ENCODE assay signal across 9 cellular contexts in genomic region chr1:910881-911721, GRCh38.
DNase-seq lines count a peak whose midpoint lies in the region; ATAC-seq lines count a peak whose summit lies in the region.
"Had no signal": no experiment of that assay in that cellular context is flagged by ENCODE, and none has a peak within 500 bp of the region (broad histone marks: within the 10 kb centered on the region; RNA-seq: fewer than 3 reads in every experiment).

No MANE protein-coding gene starts in this region.

- peak; percentile 22 for DNase-seq in NCI-H2196 (lab: John Stamatoyannopoulos, UW; ENCODE audit: unreplicated experiment)
- no peak for DNase-seq in NCI-H2196 treated with DMSO at 0.1 percent for 48 hours (lab: John Stamatoyannopoulos, UW; ENCODE audit: unreplicated experiment)
- peak; percentile 29 for DNase-seq in NCI-H2227 treated with DMSO at 0.1 percent for 48 hours (lab: John Stamatoyannopoulos, UW)
- peak; percentile 43 for DNase-seq in ecto neural progenitor cell (ENCODE audit: low spot score)
- DNase-seq in retina: peak; percentile 53
- DNase-seq in stimulated activated naive CD4-positive, alpha-beta T cell (lab: John Stamatoyannopoulos, UW): no peak
- no peak for DNase-seq in stimulated activated CD4-positive, alpha-beta T cell treated with anti-CD3 and anti-CD28 coated beads, Interleukin-4, amount 100 ng/mL, for 24 hours

- no peak for ATAC-seq in HG03045 (IDR thresholded peaks at IDR 0.05; ENCODE audit: unreplicated experiment)
- ATAC-seq: left colon had no signal

Comparison
In these comparisons a context has a peak if more than half of its experiments do, and no peak if none do; other contexts are left out.
1. DNase-seq: peak in NCI-H2196 (single experiment), NCI-H2227 treated with DMSO at 0.1 percent for 48 hours (single experiment), ecto neural progenitor cell (single experiment) and retina (single experiment); none in NCI-H2196 treated with DMSO at 0.1 percent for 48 hours (single experiment), stimulated activated naive CD4-positive, alpha-beta T cell (0 of 6) and stimulated activated CD4-positive, alpha-beta T cell treated with anti-CD3 and anti-CD28 coated beads, Interleukin-4, amount 100 ng/mL, for 24 hours (single experiment).